1 cellular context compared by ENCODE assay signal in genomic region chr2:178414266-178415247, GRCh38.
A peak's percentile ranks its signal among the peaks of the same experiment; 100 is the strongest.
TF ChIP-seq lines count a peak whose summit lies in the region.

No MANE protein-coding gene starts in this region.

TF ChIP-seq in K562, 482 proteins besides CTCF, POLR2A, EP300 and RAD21 (continued from another document and continues in another):
- TF ChIP-seq ZHX1 (conservative IDR thresholded peaks at IDR 0.05; ENCODE audit: low read length) (peak; percentile 94; the same call in 1 of the 2 replicates), SPI1 (IDR thresholded peaks at IDR 0.05; ENCODE audit: borderline replicate concordance, low read depth, low read length) (no peak), IRF2 (CRISPR knock-in tag; IDR thresholded peaks at IDR 0.05) (no peak), U2AF1 (optimal IDR thresholded peaks at IDR 0.05; ENCODE audit: low read depth, low read length) (no peak), MCM5 (IDR thresholded peaks at IDR 0.05; ENCODE audit: low read depth) (no peak), ZNF668 (CRISPR knock-in tag; IDR thresholded peaks at IDR 0.05) (no peak; the same call in 1 of the 2 replicates), ZMIZ1 (IDR thresholded peaks at IDR 0.05; ENCODE audit: low read depth in 2 of 2, low read length in 2 of 2) (peak; percentile 47 to 81; a peak in 2 of 4 replicates), MEF2D (tag; conservative IDR thresholded peaks at IDR 0.05; ENCODE audit: low read depth) (no peak; the same call in 1 of the 2 replicates), ZBTB11 (CRISPR knock-in tag; IDR thresholded peaks at IDR 0.05) (0 out of 6 replicates have a peak, but pooled peaks of 1 of the 3 experiments have one; percentile 4), ZNF449 (CRISPR knock-in tag; IDR thresholded peaks at IDR 0.05) (0 out of 2 replicates have a peak, but pooled peaks have one; percentile 34), RBFOX2 (IDR thresholded peaks at IDR 0.05; ENCODE audit: low read depth, low read length) (peak; percentile 47; the same call in 1 of the 2 replicates), TAF1 (IDR thresholded peaks at IDR 0.05; ENCODE audit: control insufficient read depth, extremely low read depth, insufficient read depth, low read length, severe bottlenecking) (peak; percentile 88), HCFC1 (IDR thresholded peaks at IDR 0.05; ENCODE audit: low read depth, low read length) (peak; percentile 63), ZBTB33 (CRISPR knock-in tag; IDR thresholded peaks at IDR 0.05) (peak; percentile 88), ETS1 (conservative IDR thresholded peaks at IDR 0.05; ENCODE audit: control insufficient read depth, low read depth, low read length) (0 out of 2 replicates have a peak, but pooled peaks have one; percentile 41), BRF2 (IDR thresholded peaks at IDR 0.05; ENCODE audit: borderline replicate concordance, insufficient read depth, insufficient read length) (no peak), BCLAF1 (IDR thresholded peaks at IDR 0.05; ENCODE audit: borderline replicate concordance in 1 of 2, control insufficient read depth in 1 of 2, low read depth in 2 of 2, low read length in 1 of 2) (peak in 1 of 2 experiments; percentile 75; a peak in 1 of 4 replicates), HNRNPLL (IDR thresholded peaks at IDR 0.05; ENCODE audit: low read depth, low read length, poor library complexity, severe bottlenecking) (no peak), ZNF239 (CRISPR knock-in tag; IDR thresholded peaks at IDR 0.05) (peak; percentile 16; the same call in 1 of the 2 replicates), PRMT5 (CRISPR knock-in tag; IDR thresholded peaks at IDR 0.05) (no peak), AFF4 (CRISPR knock-in tag; IDR thresholded peaks at IDR 0.05) (no peak; the same call in 1 of the 2 replicates), ZNF140 (CRISPR knock-in tag; IDR thresholded peaks at IDR 0.05) (no peak)
